25 cellular contexts compared by ENCODE assay signal in the genomic region with DNA sequence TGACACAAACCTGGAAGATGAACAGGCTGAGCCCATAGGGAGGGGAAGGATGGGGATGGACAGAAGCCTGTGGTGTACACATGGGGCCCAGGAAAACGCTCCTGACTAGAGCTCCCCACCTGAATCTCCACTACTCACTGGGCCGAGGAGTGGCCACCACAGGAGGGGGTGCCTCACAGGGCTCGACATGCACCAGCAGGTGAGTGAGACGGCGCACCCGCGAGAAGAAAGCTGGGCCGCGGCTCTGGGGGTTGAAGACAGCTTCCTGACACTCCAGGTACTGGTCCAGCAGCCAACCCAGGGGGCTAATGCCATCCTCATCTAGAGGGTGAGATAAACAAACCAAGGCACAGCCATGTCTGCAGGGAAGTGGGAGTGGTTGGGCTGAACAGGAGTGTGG. TPM values are rescaled to one million over a fixed set of nuclear protein-coding genes. Genes with fewer than 3 reads are reported as not detected.
A peak's percentile ranks its signal among the peaks of the same experiment; 100 is the strongest.
DNase-seq lines count a peak whose midpoint lies in the region; ATAC-seq, FAIRE-seq and TF ChIP-seq lines count a peak whose summit lies in the region.
"Had no signal": no experiment of that assay in that cellular context is flagged by ENCODE, and none has a peak within 500 bp of the region (broad histone marks: within the 10 kb centered on the region; RNA-seq: fewer than 3 reads in every experiment).

No MANE protein-coding gene starts in this region.

- H2AFZ ChIP-seq in HepG2 (ENCODE audit: low read length) (no peak overlapping the region), neuronal stem cell (ENCODE audit: low read length) (no peak overlapping the region)
- H2AFZ ChIP-seq: GM23248 had no signal

- no peak overlapping the region for H3K14ac ChIP-seq in neuronal stem cell (ENCODE audit: low read length)

- no peak overlapping the region for H2BK5ac ChIP-seq in neuronal stem cell (ENCODE audit: low read length)

- intact Hi-C loops in HepG2 (cut with micrococcal nuclease; ENCODE audit: unreplicated experiment): no loop called here
- intact Hi-C loops in right lobe of liver (cut with DNase I): loop anchor here in 1 of 2 donors (10.0 kb wide), 1 partner anchor 139 kb away; no protein-coding TSS in a partner anchor

- H3K79me2 ChIP-seq in HepG2 (ENCODE audit: insufficient read depth, low read length): no peaks in the 10 kb centered on the region

- no peak overlapping the region for H2BK120ac ChIP-seq in neuronal stem cell (ENCODE audit: low read depth, low read length)

- TF ChIP-seq POLR2A in HepG2 (IDR thresholded peaks at IDR 0.05; ENCODE audit: insufficient read depth in 1 of 2, low read depth in 2 of 2, low read length in 2 of 2) (no peak), right lobe of liver (IDR thresholded peaks at IDR 0.05) (no peak)

- no peak overlapping the region for H4K91ac ChIP-seq in neuronal stem cell (ENCODE audit: low read depth, low read length, poor library complexity)

- H3K4me3 ChIP-seq in HepG2 (replicated peaks in 1 of 3; ENCODE audit: insufficient read depth in 1 of 3, low read depth in 2 of 3, low read length in 3 of 3): no peak overlapping the region
- no peak overlapping the region for H3K4me3 ChIP-seq in right lobe of liver
- no peak overlapping the region for H3K4me3 ChIP-seq in neuronal stem cell (ENCODE audit: low read length in 2 of 2)
- H3K4me3 ChIP-seq: A549, GM23248 had no signal

- no peak overlapping the region for H4K8ac ChIP-seq in neuronal stem cell (ENCODE audit: low read depth, low read length)

- H3K9me3 ChIP-seq in HepG2 (ENCODE audit: low read length): no peaks in the 10 kb centered on the region
- H3K9me3 ChIP-seq in right lobe of liver: no peaks in the 10 kb centered on the region
- H3K9me3 ChIP-seq in neuronal stem cell (replicated peaks in 1 of 2; ENCODE audit: control insufficient read depth in 2 of 2, insufficient read depth in 1 of 2, low read depth in 1 of 2, low read length in 2 of 2): peaks cover 0 to 5% of the 10 kb centered on the region in 2 donors
- H3K9me3 ChIP-seq: A549 had no signal

- BruUV-seq in HepG2 (replicated peaks; lab: Mats Ljungman, UMichigan): no TSS peak

- no peak overlapping the region for H3K4ac ChIP-seq in neuronal stem cell (ENCODE audit: low read length)

- TF ChIP-seq CTCF in HepG2 (CRISPR knock-in tag; IDR thresholded peaks at IDR 0.05): no peak
- TF ChIP-seq CTCF in right lobe of liver (IDR thresholded peaks at IDR 0.05): no peak
- no peak for TF ChIP-seq CTCF in WTC11 (IDR thresholded peaks at IDR 0.05)

- no peak overlapping the region for H3K4me2 ChIP-seq in HepG2 (ENCODE audit: low read depth, low read length)
- H3K4me2 ChIP-seq in neuronal stem cell (ENCODE audit: insufficient read depth, low read length, poor library complexity, severe bottlenecking): no peak overlapping the region
- H3K4me2 ChIP-seq: A549 had no signal

- H2BK15ac ChIP-seq in neuronal stem cell (ENCODE audit: low read length): no peak overlapping the region

- no peak for TF ChIP-seq EP300 in HepG2 (IDR thresholded peaks at IDR 0.05; ENCODE audit: low read depth in 2 of 2, low read length in 2 of 2)
- TF ChIP-seq EP300 in HepG2 (CRISPR knock-in tag; IDR thresholded peaks at IDR 0.05; ENCODE audit: borderline replicate concordance): no peak

- no peaks in the 10 kb centered on the region for H3K9me3 Mint-ChIP-seq in WTC11
- H3K9me3 Mint-ChIP-seq: CD4-positive, alpha-beta memory T cell; HFFc6 had no signal

- no peak overlapping the region for H3K23ac ChIP-seq in neuronal stem cell (ENCODE audit: low read depth, low read length, poor library complexity)

- CTCF ChIA-PET in HepG2 (lab: Yijun Ruan, JAX; ENCODE audit: low intra/inter-chr PET ratio, low total read pairs) (no interaction called here), WTC11 (lab: Charles Lee) (interaction anchor here (0.6 kb wide), 2 partner anchors 13 to 165 kb away, joined by 3 read pairs; no protein-coding TSS in a partner anchor)

- H3K9ac ChIP-seq in HepG2 (ENCODE audit: insufficient read depth, low read depth, low read length): no peak overlapping the region
- H3K9ac ChIP-seq in neuronal stem cell (ENCODE audit: low read depth, low read length, poor library complexity): no peak overlapping the region
- H3K9ac ChIP-seq: GM23248 had no signal

- H2BK12ac ChIP-seq in neuronal stem cell (ENCODE audit: low read length): no peak overlapping the region

- no peaks in the 10 kb centered on the region for H4K20me1 ChIP-seq in HepG2 (ENCODE audit: insufficient read depth, low read length)

- 0 out of 2 replicates have a peak overlapping the region, but pooled peaks have one; percentile 16 for H3K27ac Mint-ChIP-seq in WTC11
- H3K27ac Mint-ChIP-seq: HFFc6 had no signal

- 94% methylated on average over 9 of the region's 9 CpGs for WGBS in HepG2 (ENCODE audit: low lambda C conversion rate)
- 93% methylated on average over 5 of the region's 9 CpGs for WGBS in right lobe of liver (ENCODE audit: insufficient coverage, low coverage, low lambda C conversion rate, missing lambda C conversion rate)
- no CpG with 5 or more reads among the region's 9 CpGs for WGBS in neuronal stem cell (ENCODE audit: extremely low coverage in 2 of 2, insufficient read length in 2 of 2, insufficient replicate concordance in 1 of 2), 2 donors

- H3K27me3 Mint-ChIP-seq in WTC11 (ENCODE audit: low read depth): no peaks in the 10 kb centered on the region
- H3K27me3 Mint-ChIP-seq: CD4-positive, alpha-beta memory T cell had no signal

- H3K36me3 ChIP-seq in HepG2 (replicated peaks in 1 of 2; ENCODE audit: control insufficient read depth in 1 of 2, insufficient read depth in 2 of 2, low read length in 2 of 2) (peaks cover 51 to 81% of the 10 kb centered on the region in 2 experiments), right lobe of liver (peaks cover 0 to 38% (median 19%) of the 10 kb centered on the region in 4 donors), neuronal stem cell (replicated peaks in 1 of 2; ENCODE audit: control insufficient read depth in 2 of 2, insufficient read depth in 2 of 2, low read length in 2 of 2) (peaks cover 61 to 89% of the 10 kb centered on the region in 2 donors)

- H3K27me3 ChIP-seq in HepG2 (ENCODE audit: control insufficient read depth in 1 of 2, insufficient read depth in 2 of 2, low read length in 2 of 2): no peaks in the 10 kb centered on the region
- no peaks in the 10 kb centered on the region for H3K27me3 ChIP-seq in right lobe of liver
- no peaks in the 10 kb centered on the region for H3K27me3 ChIP-seq in neuronal stem cell (ENCODE audit: control insufficient read depth in 3 of 3, insufficient read depth in 3 of 3, low read depth in 1 of 3, low read length in 3 of 3)

- FAIRE-seq in HepG2 (lab: Jason Lieb, UNC): no peak
- FAIRE-seq: A549, GM12891, GM18507, H1 had no signal

- no peaks in the 10 kb centered on the region for H3K4me1 ChIP-seq in HepG2 (ENCODE audit: insufficient read depth, low read length)
- H3K4me1 ChIP-seq in right lobe of liver: no peaks in the 10 kb centered on the region
- H3K4me1 ChIP-seq in neuronal stem cell (ENCODE audit: control insufficient read depth in 2 of 2, insufficient read depth in 1 of 2, low read depth in 1 of 2, low read length in 2 of 2): no peaks in the 10 kb centered on the region
- H3K4me1 ChIP-seq: A549 had no signal

- H3K27ac ChIP-seq in HepG2 (ENCODE audit: extremely low read length, insufficient read depth, low read length): no peak overlapping the region
- H3K27ac ChIP-seq in right lobe of liver: no peak overlapping the region
- no peak overlapping the region for H3K27ac ChIP-seq in neuronal stem cell (replicated peaks; ENCODE audit: low read length)
- H3K27ac ChIP-seq: A549, GM23248 had no signal

- TF ChIP-seq RAD21 in HepG2 (CRISPR knock-in tag; IDR thresholded peaks at IDR 0.05): no peak

- H3K18ac ChIP-seq in neuronal stem cell (ENCODE audit: low read length): peak overlapping the region; percentile 24

- POLR2A ChIA-PET in HepG2 (lab: Yijun Ruan, JAX): interaction anchor here (1.1 kb wide), 1 partner anchor 10 kb away, joined by 4 read pairs; the partner anchor contains the start of gene CUL7
- POLR2A ChIA-PET in WTC11 (lab: Charles Lee): no interaction called here

- in situ Hi-C loops in HepG2 (cut with HindIII; ENCODE audit: extremely low pct_ligation_motif_present, low pct_unique_long_range_greater_than_20kb): no loop called here

- ATAC-seq in HepG2 (no peak), right lobe of liver (no peak), WTC11 (no peak), HG02798 (IDR thresholded peaks at IDR 0.05; ENCODE audit: poor library complexity, unreplicated experiment) (no peak), GM19467 (IDR thresholded peaks at IDR 0.05; ENCODE audit: unreplicated experiment) (no peak)
- ATAC-seq: A549, HCT116 had no signal

- H3K4me3 Mint-ChIP-seq in WTC11: no peak overlapping the region
- H3K4me3 Mint-ChIP-seq: CD4-positive, alpha-beta memory T cell; HFFc6 had no signal

- DNase-seq in HepG2 (ENCODE audit: low spot score): no peak
- DNase-seq in right lobe of liver: no peak
- DNase-seq in WTC11 (ENCODE audit: low spot score): no peak
- no peak for DNase-seq in neuronal stem cell (ENCODE audit: low spot score)
- no peak for DNase-seq in Ammon's horn (ENCODE audit: low spot score)
- DNase-seq: 8988T; ACHN; AML-193; C1 segment of cervical spinal cord; Calu3; CD4-positive, alpha-beta memory T cell; COR-L47; DMS53; DMS79 treated with DMSO at 0.1 percent for 48 hours; GF-D8; GM23248; H7; HFFc6 had no signal

- no peak overlapping the region for H2AK5ac ChIP-seq in neuronal stem cell (ENCODE audit: low read depth, low read length)

- H3K36me3 Mint-ChIP-seq in WTC11: peaks cover 48% of the 10 kb centered on the region

- no peaks in the 10 kb centered on the region for H3K79me1 ChIP-seq in neuronal stem cell (ENCODE audit: low read depth, low read length)

- H3K4me1 Mint-ChIP-seq in WTC11: no peaks in the 10 kb centered on the region
- H3K4me1 Mint-ChIP-seq: CD4-positive, alpha-beta memory T cell had no signal

RNA-seq across cellular contexts. Expression of gene CUL7, which starts 10.3 kb away (rescaled TPM):
- total RNA-seq in HepG2 (2016; rRNA removed; fragmentation: Illumina TruSeq; extraction: Trizol): 30.7 and 32.0 TPM in 2 replicates
- 1.6 and 2.2 TPM in 2 replicates for total RNA-seq in HepG2 (2016; cell fraction: cytosol; rRNA removed; fragmentation: Illumina TruSeq; extraction: Trizol; ENCODE audit: low read depth)
- total RNA-seq in HepG2 (2016; cell fraction: insoluble cytoplasmic fraction; rRNA removed; fragmentation: Illumina TruSeq; extraction: Trizol): 27.3 and 31.2 TPM in 2 replicates
- total RNA-seq in HepG2 (2016; cell fraction: membrane; rRNA removed; fragmentation: Illumina TruSeq; extraction: Trizol): 5.8 and 6.7 TPM in 2 replicates
- 34.6 and 35.9 TPM in 2 replicates for total RNA-seq in HepG2 (2016; cell fraction: nucleus; rRNA removed; fragmentation: Illumina TruSeq; extraction: Trizol)
- 60.7 and 79.4 TPM in 2 replicates for polyA plus RNA-seq in HepG2 (2011; rRNA removed)
- 38.0 and 49.6 TPM in 2 replicates for polyA plus RNA-seq in HepG2 (2011; cell fraction: cytosol; rRNA removed)
- 221 and 265 TPM in 2 replicates for polyA plus RNA-seq in HepG2 (2011; cell fraction: nucleus; rRNA removed)
- polyA plus RNA-seq in HepG2 (2012): 36.5 and 41.4 TPM in 2 replicates
- polyA plus RNA-seq in HepG2 (2016; cell fraction: cytosol; fragmentation: Illumina TruSeq; extraction: Trizol; ENCODE audit: low read depth): 1.1 and 1.4 TPM in 2 replicates
- polyA plus RNA-seq in HepG2 (2016; cell fraction: insoluble cytoplasmic fraction; fragmentation: Illumina TruSeq; extraction: Trizol; ENCODE audit: low read depth): 16.9 and 21.5 TPM in 2 replicates
- 2.2 and 2.7 TPM in 2 replicates for polyA plus RNA-seq in HepG2 (2016; cell fraction: membrane; fragmentation: Illumina TruSeq; extraction: Trizol; ENCODE audit: low read depth)
- polyA plus RNA-seq in HepG2 (2016; cell fraction: nucleus; fragmentation: Illumina TruSeq; extraction: Trizol; ENCODE audit: insufficient read depth, low read depth): 63.7 and 70.4 TPM in 2 replicates
- 14.4 and 143 TPM in 2 replicates for polyA minus RNA-seq in HepG2 (2011; rRNA and poly(A)+ RNA removed; ENCODE audit: low replicate concordance)
- polyA minus RNA-seq in HepG2 (2011; cell fraction: cytosol; rRNA and poly(A)+ RNA removed): 44.5 and 45.5 TPM in 2 replicates
- polyA minus RNA-seq in HepG2 (2011; cell fraction: nucleus; rRNA and poly(A)+ RNA removed): 65.0 and 67.0 TPM in 2 replicates
- total RNA-seq in right lobe of liver: 10 to 100 TPM in 1 of 6 experiments, 1 to 10 TPM in 5; 6.5 to 12.7 (median 8.8) TPM
- total RNA-seq in WTC11 (2021): 20.8 to 27.9 TPM (median 27.0 TPM) in 3 replicates
- 16.9 TPM for polyA plus RNA-seq in neuronal stem cell (2013, experiment 1 of 2)
- polyA plus RNA-seq in neuronal stem cell (2013, experiment 2 of 2): 16.9 TPM

RNA-seq across cellular contexts. Expression of gene MRPL2, which starts 15.9 kb away (rescaled TPM):
- total RNA-seq in HepG2 (2016; rRNA removed; fragmentation: Illumina TruSeq; extraction: Trizol) (56.1 and 56.8 TPM in 2 replicates), right lobe of liver (10 to 100 TPM; 41.6 to 63.1 (median 60.4) TPM), WTC11 (2021) (107 to 131 TPM (median 112 TPM) in 3 replicates)
- 24.7 and 25.2 TPM in 2 replicates for total RNA-seq in HepG2 (2016; cell fraction: cytosol; rRNA removed; fragmentation: Illumina TruSeq; extraction: Trizol; ENCODE audit: low read depth)
- total RNA-seq in HepG2 (2016; cell fraction: insoluble cytoplasmic fraction; rRNA removed; fragmentation: Illumina TruSeq; extraction: Trizol): 45.8 and 58.5 TPM in 2 replicates
- 19.8 and 24.7 TPM in 2 replicates for total RNA-seq in HepG2 (2016; cell fraction: membrane; rRNA removed; fragmentation: Illumina TruSeq; extraction: Trizol)
- 29.3 and 31.1 TPM in 2 replicates for total RNA-seq in HepG2 (2016; cell fraction: nucleus; rRNA removed; fragmentation: Illumina TruSeq; extraction: Trizol)
- 65.6 and 69.9 TPM in 2 replicates for polyA plus RNA-seq in HepG2 (2011; rRNA removed)
- 54.5 and 71.8 TPM in 2 replicates for polyA plus RNA-seq in HepG2 (2011; cell fraction: cytosol; rRNA removed)
- 75.8 and 91.0 TPM in 2 replicates for polyA plus RNA-seq in HepG2 (2011; cell fraction: nucleus; rRNA removed)
- 95.2 and 116 TPM in 2 replicates for polyA plus RNA-seq in HepG2 (2012)
- polyA plus RNA-seq in HepG2 (2016; cell fraction: cytosol; fragmentation: Illumina TruSeq; extraction: Trizol; ENCODE audit: low read depth): 24.0 and 25.5 TPM in 2 replicates
- 88.5 and 104 TPM in 2 replicates for polyA plus RNA-seq in HepG2 (2016; cell fraction: insoluble cytoplasmic fraction; fragmentation: Illumina TruSeq; extraction: Trizol; ENCODE audit: low read depth)
- polyA plus RNA-seq in HepG2 (2016; cell fraction: membrane; fragmentation: Illumina TruSeq; extraction: Trizol; ENCODE audit: low read depth): 24.2 and 27.0 TPM in 2 replicates
- 91.3 and 95.0 TPM in 2 replicates for polyA plus RNA-seq in HepG2 (2016; cell fraction: nucleus; fragmentation: Illumina TruSeq; extraction: Trizol; ENCODE audit: insufficient read depth, low read depth)
- 45.8 and 60.7 TPM in 2 replicates for polyA minus RNA-seq in HepG2 (2011; rRNA and poly(A)+ RNA removed; ENCODE audit: low replicate concordance)
- 30.5 and 54.2 TPM in 2 replicates for polyA minus RNA-seq in HepG2 (2011; cell fraction: cytosol; rRNA and poly(A)+ RNA removed)
- 18.3 and 19.6 TPM in 2 replicates for polyA minus RNA-seq in HepG2 (2011; cell fraction: nucleus; rRNA and poly(A)+ RNA removed)
- 46.8 TPM for polyA plus RNA-seq in neuronal stem cell (2013, experiment 1 of 2)
- 50.0 TPM for polyA plus RNA-seq in neuronal stem cell (2013, experiment 2 of 2)

RNA-seq across cellular contexts. Expression of gene KLC4, which starts 16.1 kb away (rescaled TPM):
- total RNA-seq in HepG2 (2016; rRNA removed; fragmentation: Illumina TruSeq; extraction: Trizol) (45.4 and 45.8 TPM in 2 replicates), right lobe of liver (100 to 1,000 TPM in 1 of 6 experiments, 10 to 100 TPM in 5; 45.8 to 134 (median 65.0) TPM), WTC11 (2021) (31.2 to 36.4 TPM (median 35.7 TPM) in 3 replicates)
- total RNA-seq in HepG2 (2016; cell fraction: cytosol; rRNA removed; fragmentation: Illumina TruSeq; extraction: Trizol; ENCODE audit: low read depth): 8.5 and 8.8 TPM in 2 replicates
- 47.2 and 51.0 TPM in 2 replicates for total RNA-seq in HepG2 (2016; cell fraction: insoluble cytoplasmic fraction; rRNA removed; fragmentation: Illumina TruSeq; extraction: Trizol)
- total RNA-seq in HepG2 (2016; cell fraction: membrane; rRNA removed; fragmentation: Illumina TruSeq; extraction: Trizol): 13.3 and 15.2 TPM in 2 replicates
- total RNA-seq in HepG2 (2016; cell fraction: nucleus; rRNA removed; fragmentation: Illumina TruSeq; extraction: Trizol): 35.8 and 40.4 TPM in 2 replicates
- polyA plus RNA-seq in HepG2 (2011; rRNA removed): 70.4 and 89.4 TPM in 2 replicates
- polyA plus RNA-seq in HepG2 (2011; cell fraction: cytosol; rRNA removed): 29.9 and 38.2 TPM in 2 replicates
- polyA plus RNA-seq in HepG2 (2011; cell fraction: nucleus; rRNA removed): 249 and 270 TPM in 2 replicates
- 56.0 and 58.1 TPM in 2 replicates for polyA plus RNA-seq in HepG2 (2012)
- 4.5 and 5.4 TPM in 2 replicates for polyA plus RNA-seq in HepG2 (2016; cell fraction: cytosol; fragmentation: Illumina TruSeq; extraction: Trizol; ENCODE audit: low read depth)
- polyA plus RNA-seq in HepG2 (2016; cell fraction: insoluble cytoplasmic fraction; fragmentation: Illumina TruSeq; extraction: Trizol; ENCODE audit: low read depth): 32.7 and 33.8 TPM in 2 replicates
- 6.9 and 7.6 TPM in 2 replicates for polyA plus RNA-seq in HepG2 (2016; cell fraction: membrane; fragmentation: Illumina TruSeq; extraction: Trizol; ENCODE audit: low read depth)
- 72.9 and 91.6 TPM in 2 replicates for polyA plus RNA-seq in HepG2 (2016; cell fraction: nucleus; fragmentation: Illumina TruSeq; extraction: Trizol; ENCODE audit: insufficient read depth, low read depth)
- polyA minus RNA-seq in HepG2 (2011; rRNA and poly(A)+ RNA removed; ENCODE audit: low replicate concordance): 12.0 and 88.9 TPM in 2 replicates
- polyA minus RNA-seq in HepG2 (2011; cell fraction: cytosol; rRNA and poly(A)+ RNA removed): 22.5 and 32.4 TPM in 2 replicates
- polyA minus RNA-seq in HepG2 (2011; cell fraction: nucleus; rRNA and poly(A)+ RNA removed): 64.2 and 74.3 TPM in 2 replicates
- polyA plus RNA-seq in neuronal stem cell (2013, experiment 1 of 2): 14.2 TPM
- polyA plus RNA-seq in neuronal stem cell (2013, experiment 2 of 2): 14.7 TPM

RNA-seq across cellular contexts. Expression of gene RRP36, which starts 21.9 kb away (rescaled TPM):
- total RNA-seq in HepG2 (2016; rRNA removed; fragmentation: Illumina TruSeq; extraction: Trizol): 144 and 184 TPM in 2 replicates
- total RNA-seq in HepG2 (2016; cell fraction: cytosol; rRNA removed; fragmentation: Illumina TruSeq; extraction: Trizol; ENCODE audit: low read depth): 41.5 and 43.9 TPM in 2 replicates
- total RNA-seq in HepG2 (2016; cell fraction: insoluble cytoplasmic fraction; rRNA removed; fragmentation: Illumina TruSeq; extraction: Trizol): 139 and 185 TPM in 2 replicates
- total RNA-seq in HepG2 (2016; cell fraction: membrane; rRNA removed; fragmentation: Illumina TruSeq; extraction: Trizol): 82.9 and 85.4 TPM in 2 replicates
- 49.7 and 52.1 TPM in 2 replicates for total RNA-seq in HepG2 (2016; cell fraction: nucleus; rRNA removed; fragmentation: Illumina TruSeq; extraction: Trizol)
- polyA plus RNA-seq in HepG2 (2011; rRNA removed): 29.5 and 31.1 TPM in 2 replicates
- polyA plus RNA-seq in HepG2 (2011; cell fraction: cytosol; rRNA removed): 28.3 and 36.3 TPM in 2 replicates
- 8.2 and 11.1 TPM in 2 replicates for polyA plus RNA-seq in HepG2 (2011; cell fraction: nucleus; rRNA removed)
- 35.6 and 36.9 TPM in 2 replicates for polyA plus RNA-seq in HepG2 (2012)
- 26.9 and 28.8 TPM in 2 replicates for polyA plus RNA-seq in HepG2 (2016; cell fraction: cytosol; fragmentation: Illumina TruSeq; extraction: Trizol; ENCODE audit: low read depth)
- polyA plus RNA-seq in HepG2 (2016; cell fraction: insoluble cytoplasmic fraction; fragmentation: Illumina TruSeq; extraction: Trizol; ENCODE audit: low read depth): 145 and 156 TPM in 2 replicates
- 45.9 and 51.4 TPM in 2 replicates for polyA plus RNA-seq in HepG2 (2016; cell fraction: membrane; fragmentation: Illumina TruSeq; extraction: Trizol; ENCODE audit: low read depth)
- polyA plus RNA-seq in HepG2 (2016; cell fraction: nucleus; fragmentation: Illumina TruSeq; extraction: Trizol; ENCODE audit: insufficient read depth, low read depth): 64.0 and 64.6 TPM in 2 replicates
- polyA minus RNA-seq in HepG2 (2011; rRNA and poly(A)+ RNA removed; ENCODE audit: low replicate concordance): 22.6 and 58.3 TPM in 2 replicates
- 22.8 and 24.6 TPM in 2 replicates for polyA minus RNA-seq in HepG2 (2011; cell fraction: cytosol; rRNA and poly(A)+ RNA removed)
- 12.1 and 18.5 TPM in 2 replicates for polyA minus RNA-seq in HepG2 (2011; cell fraction: nucleus; rRNA and poly(A)+ RNA removed)
- total RNA-seq in right lobe of liver: 10 to 100 TPM; 21.8 to 45.0 (median 23.3) TPM
- 65.6 to 81.0 TPM (median 67.9 TPM) in 3 replicates for total RNA-seq in WTC11 (2021)
- 51.0 TPM for polyA plus RNA-seq in neuronal stem cell (2013, experiment 1 of 2)
- polyA plus RNA-seq in neuronal stem cell (2013, experiment 2 of 2): 50.1 TPM

RNA-seq across cellular contexts. Expression of gene KLHDC3, which starts 29.3 kb away (rescaled TPM):
- total RNA-seq in HepG2 (2016; rRNA removed; fragmentation: Illumina TruSeq; extraction: Trizol): 91.5 and 92.5 TPM in 2 replicates
- 92.6 and 104 TPM in 2 replicates for total RNA-seq in HepG2 (2016; cell fraction: cytosol; rRNA removed; fragmentation: Illumina TruSeq; extraction: Trizol; ENCODE audit: low read depth)
- 81.4 and 95.9 TPM in 2 replicates for total RNA-seq in HepG2 (2016; cell fraction: insoluble cytoplasmic fraction; rRNA removed; fragmentation: Illumina TruSeq; extraction: Trizol)
- total RNA-seq in HepG2 (2016; cell fraction: membrane; rRNA removed; fragmentation: Illumina TruSeq; extraction: Trizol): 165 and 174 TPM in 2 replicates
- 33.2 and 38.7 TPM in 2 replicates for total RNA-seq in HepG2 (2016; cell fraction: nucleus; rRNA removed; fragmentation: Illumina TruSeq; extraction: Trizol)
- polyA plus RNA-seq in HepG2 (2011; rRNA removed): 78.3 and 98.4 TPM in 2 replicates
- 97.5 and 104 TPM in 2 replicates for polyA plus RNA-seq in HepG2 (2011; cell fraction: cytosol; rRNA removed)
- 95.1 and 97.9 TPM in 2 replicates for polyA plus RNA-seq in HepG2 (2011; cell fraction: nucleus; rRNA removed)
- 81.6 and 83.1 TPM in 2 replicates for polyA plus RNA-seq in HepG2 (2012)
- 89.0 and 108 TPM in 2 replicates for polyA plus RNA-seq in HepG2 (2016; cell fraction: cytosol; fragmentation: Illumina TruSeq; extraction: Trizol; ENCODE audit: low read depth)
- polyA plus RNA-seq in HepG2 (2016; cell fraction: insoluble cytoplasmic fraction; fragmentation: Illumina TruSeq; extraction: Trizol; ENCODE audit: low read depth): 74.1 and 85.8 TPM in 2 replicates
- 126 and 140 TPM in 2 replicates for polyA plus RNA-seq in HepG2 (2016; cell fraction: membrane; fragmentation: Illumina TruSeq; extraction: Trizol; ENCODE audit: low read depth)
- polyA plus RNA-seq in HepG2 (2016; cell fraction: nucleus; fragmentation: Illumina TruSeq; extraction: Trizol; ENCODE audit: insufficient read depth, low read depth): 57.9 and 59.0 TPM in 2 replicates
- 126 and 143 TPM in 2 replicates for polyA minus RNA-seq in HepG2 (2011; rRNA and poly(A)+ RNA removed; ENCODE audit: low replicate concordance)
- 36.5 and 39.9 TPM in 2 replicates for polyA minus RNA-seq in HepG2 (2011; cell fraction: cytosol; rRNA and poly(A)+ RNA removed)
- 18.9 and 19.6 TPM in 2 replicates for polyA minus RNA-seq in HepG2 (2011; cell fraction: nucleus; rRNA and poly(A)+ RNA removed)
- 10 to 100 TPM; 26.4 to 46.2 (median 41.7) TPM for total RNA-seq in right lobe of liver
- 157 to 172 TPM (median 169 TPM) in 3 replicates for total RNA-seq in WTC11 (2021)
- 95.2 TPM for polyA plus RNA-seq in neuronal stem cell (2013, experiment 1 of 2)
- polyA plus RNA-seq in neuronal stem cell (2013, experiment 2 of 2): 93.6 TPM
